10 cellular contexts compared by ENCODE assay signal in the genomic region with DNA sequence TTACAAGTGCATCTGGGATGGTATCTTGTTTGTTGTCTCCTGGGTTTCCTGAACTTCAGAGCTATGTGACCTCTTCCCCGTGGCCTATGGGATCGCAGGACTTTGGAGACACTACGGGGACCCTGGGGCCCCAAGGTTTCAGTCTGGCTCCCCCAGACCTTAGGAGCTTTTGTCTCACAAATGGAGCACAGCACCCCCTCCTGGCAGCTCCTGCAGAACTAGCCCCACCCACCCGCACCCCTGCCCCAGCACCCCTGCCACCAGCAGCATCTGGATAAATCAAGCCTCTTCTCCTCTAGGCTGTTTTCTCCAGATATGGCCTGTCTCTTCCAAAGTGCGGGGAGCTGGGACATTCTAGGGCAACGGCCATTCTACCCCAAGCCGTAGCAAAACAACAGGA. TPM values are rescaled to one million over a fixed set of nuclear protein-coding genes. Genes with fewer than 3 reads are reported as not detected.
DNase-seq lines count a peak whose midpoint lies in the region; ATAC-seq and TF ChIP-seq lines count a peak whose summit lies in the region.
"Had no signal": no experiment of that assay in that cellular context is flagged by ENCODE, and none has a peak within 500 bp of the region (broad histone marks: within the 10 kb centered on the region; RNA-seq: fewer than 3 reads in every experiment).

No MANE protein-coding gene starts in this region.

- no peaks in the 10 kb centered on the region for H3K79me2 ChIP-seq in OCI-LY3 (ENCODE audit: low read length)
- H3K79me2 ChIP-seq: parathyroid adenoma had no signal

- H3K27ac ChIP-seq in CD8-positive, alpha-beta T cell (ENCODE audit: low read depth, low read length) = no peak overlapping the region
- H3K27ac ChIP-seq in OCI-LY3 (ENCODE audit: low read length) = no peak overlapping the region
- H3K27ac ChIP-seq: adrenal gland, parathyroid adenoma had no signal

- H3K4me1 Mint-ChIP-seq in CD8-positive, alpha-beta T cell (ENCODE audit: low read depth) = peaks cover 3% of the 10 kb centered on the region
- peaks cover 6% of the 10 kb centered on the region for H3K4me1 Mint-ChIP-seq in activated naive CD4-positive, alpha-beta T cell treated with anti-CD3 and anti-CD28 coated beads, Interleukin-2, amount 10 ng/mL, durations not matched to agents 7 days and 5 days
- H3K4me1 Mint-ChIP-seq in naive B cell = peaks cover 2 to 10% (median 6%) of the 10 kb centered on the region in 3 donors

- H2AFZ ChIP-seq in OCI-LY3 (ENCODE audit: low read depth, low read length) = no peak overlapping the region
- H2AFZ ChIP-seq: parathyroid adenoma had no signal

- H3K36me3 ChIP-seq in CD8-positive, alpha-beta T cell (ENCODE audit: insufficient read depth, low read length) = peaks cover 57% of the 10 kb centered on the region
- H3K36me3 ChIP-seq in OCI-LY3 (replicated peaks; ENCODE audit: low read depth, low read length) = peaks cover 60% of the 10 kb centered on the region

- H3K4me2 ChIP-seq in OCI-LY3 (ENCODE audit: low read length) = no peak overlapping the region

- H3K27me3 Mint-ChIP-seq in CD8-positive, alpha-beta T cell (ENCODE audit: low read depth) = no peaks in the 10 kb centered on the region
- no peaks in the 10 kb centered on the region for H3K27me3 Mint-ChIP-seq in activated naive CD4-positive, alpha-beta T cell treated with anti-CD3 and anti-CD28 coated beads, Interleukin-2, amount 10 ng/mL, durations not matched to agents 7 days and 5 days
- no peaks in the 10 kb centered on the region for H3K27me3 Mint-ChIP-seq in naive B cell

- CTCF ChIA-PET in CD8-positive, alpha-beta T cell (lab: Charles Lee) = interaction anchor here (0.6 to 2.4 kb wide), 21 partner anchors 9 to 71 kb away, joined by 3 to 80 read pairs (median 4); partner anchors contain the start of gene MARK2
- CTCF ChIA-PET in activated naive CD4-positive, alpha-beta T cell treated with anti-CD3 and anti-CD28 coated beads, Interleukin-2, amount 10 ng/mL, durations not matched to agents 7 days and 5 days (lab: Charles Lee) = interaction anchor here (0.8 to 2.7 kb wide), 17 partner anchors 11 to 139 kb away, joined by 3 to 47 read pairs (median 4); partner anchors contain the start of genes MARK2 and RCOR2

- H3K4me3 Mint-ChIP-seq in CD8-positive, alpha-beta T cell = no peak overlapping the region
- H3K4me3 Mint-ChIP-seq in activated naive CD4-positive, alpha-beta T cell treated with anti-CD3 and anti-CD28 coated beads, Interleukin-2, amount 10 ng/mL, durations not matched to agents 7 days and 5 days = no peak overlapping the region
- H3K4me3 Mint-ChIP-seq in naive B cell = peak overlapping the region in 1 of 8 donors; percentile 75

- H4K20me1 ChIP-seq in OCI-LY3 (ENCODE audit: insufficient read depth, low read length) = no peaks in the 10 kb centered on the region

- H3K27ac Mint-ChIP-seq in CD8-positive, alpha-beta T cell = no peak overlapping the region
- no peak overlapping the region for H3K27ac Mint-ChIP-seq in activated naive CD4-positive, alpha-beta T cell treated with anti-CD3 and anti-CD28 coated beads, Interleukin-2, amount 10 ng/mL, durations not matched to agents 7 days and 5 days
- H3K27ac Mint-ChIP-seq in naive B cell = peak overlapping the region in 2 of 6 donors; percentile 47 to 70

- TF ChIP-seq CTCF in CD8-positive, alpha-beta T cell (IDR thresholded peaks at IDR 0.05) = peak; percentile 38
- peak; percentile 39 for TF ChIP-seq CTCF in OCI-LY3 (IDR thresholded peaks at IDR 0.05; ENCODE audit: low read depth, low read length)

- intact Hi-C loops in CD8-positive, alpha-beta T cell (cut with DNase I, micrococcal nuclease) = loop anchor here (1.0 to 10.0 kb wide), 5 partner anchors 41 to 872 kb away; partner anchors contain the start of gene ZFTA (in 1 of the 2)

- H3K9ac ChIP-seq in OCI-LY3 (ENCODE audit: low read length) = no peak overlapping the region
- H3K9ac ChIP-seq: parathyroid adenoma had no signal

- POLR2A ChIA-PET in CD8-positive, alpha-beta T cell (lab: Charles Lee) = interaction anchor here (1.2 to 1.4 kb wide), 3 partner anchors 13 to 69 kb away, joined by 4 to 13 read pairs (median 5); partner anchors contain the start of gene MARK2

- DNase-seq in CD8-positive, alpha-beta T cell = peak; percentile 28 to 73 (median 67)
- peak; percentile 75 for DNase-seq in activated naive CD4-positive, alpha-beta T cell treated with anti-CD3 and anti-CD28 coated beads, Interleukin-2, amount 10 ng/mL, durations not matched to agents 7 days and 5 days
- peak; percentile 28 for DNase-seq in naive B cell
- no peak for DNase-seq in NCI-H1417 treated with DMSO at 0.1 percent for 48 hours (lab: John Stamatoyannopoulos, UW)
- no peak for DNase-seq in NCI-H2081 treated with DMSO at 0.1 percent for 48 hours (lab: John Stamatoyannopoulos, UW)
- no peak for DNase-seq in NCI-H146 (lab: John Stamatoyannopoulos, UW)

- H3K9me3 ChIP-seq in CD8-positive, alpha-beta T cell (ENCODE audit: low read length) = no peaks in the 10 kb centered on the region
- H3K9me3 ChIP-seq in OCI-LY3 (ENCODE audit: insufficient read depth, low read length) = no peaks in the 10 kb centered on the region
- H3K9me3 ChIP-seq: adrenal gland had no signal

- H3K9me3 Mint-ChIP-seq in CD8-positive, alpha-beta T cell = no peaks in the 10 kb centered on the region
- H3K9me3 Mint-ChIP-seq in activated naive CD4-positive, alpha-beta T cell treated with anti-CD3 and anti-CD28 coated beads, Interleukin-2, amount 10 ng/mL, durations not matched to agents 7 days and 5 days = no peaks in the 10 kb centered on the region
- no peaks in the 10 kb centered on the region for H3K9me3 Mint-ChIP-seq in naive B cell

- H3K27me3 ChIP-seq in CD8-positive, alpha-beta T cell (ENCODE audit: insufficient read depth, low read length) = no peaks in the 10 kb centered on the region
- no peaks in the 10 kb centered on the region for H3K27me3 ChIP-seq in OCI-LY3 (ENCODE audit: low read depth, low read length)
- H3K27me3 ChIP-seq: adrenal gland had no signal

- no peak overlapping the region for H3K4me3 ChIP-seq in CD8-positive, alpha-beta T cell (ENCODE audit: low read depth, low read length)
- H3K4me3 ChIP-seq in OCI-LY3 (ENCODE audit: low read length) = no peak overlapping the region
- H3K4me3 ChIP-seq: adrenal gland had no signal

- no peaks in the 10 kb centered on the region for H3K4me1 ChIP-seq in CD8-positive, alpha-beta T cell (ENCODE audit: insufficient read depth, low read length)
- no peaks in the 10 kb centered on the region for H3K4me1 ChIP-seq in OCI-LY3 (ENCODE audit: low read length)
- H3K4me1 ChIP-seq: parathyroid adenoma had no signal

- ATAC-seq in CD8-positive, alpha-beta T cell = peak; percentile 77
- ATAC-seq in naive B cell (ENCODE audit: low read depth in 2 of 2) = peak; percentile 63 to 65
- no peak for ATAC-seq in HG02610 (IDR thresholded peaks at IDR 0.05; ENCODE audit: unreplicated experiment)

- H3K36me3 Mint-ChIP-seq in CD8-positive, alpha-beta T cell = peaks cover 66% of the 10 kb centered on the region
- peaks cover 40% of the 10 kb centered on the region for H3K36me3 Mint-ChIP-seq in activated naive CD4-positive, alpha-beta T cell treated with anti-CD3 and anti-CD28 coated beads, Interleukin-2, amount 10 ng/mL, durations not matched to agents 7 days and 5 days
- peaks cover 4 to 41% of the 10 kb centered on the region in 2 donors for H3K36me3 Mint-ChIP-seq in naive B cell

RNA-seq across cellular contexts. Expression of gene RCOR2, which starts 10.4 kb away (rescaled TPM):
- not detected for total RNA-seq in CD8-positive, alpha-beta T cell
- polyA plus RNA-seq in naive B cell (ENCODE audit: low read depth in 6 of 6) = not detected

RNA-seq across cellular contexts. Expression of gene NAA40, which starts 32.2 kb away (rescaled TPM):
- 10 to 100 TPM; 12.0 to 14.6 TPM for total RNA-seq in CD8-positive, alpha-beta T cell
- polyA plus RNA-seq in naive B cell (ENCODE audit: low read depth in 6 of 6) = 10 to 100 TPM in 4 of 6 donors, 1 to 10 TPM in 2; 8.2 to 18.4 (median 11.8) TPM

Comparison
In these comparisons a context has a peak if more than half of its experiments do, and no peak if none do; other contexts are left out.
1. DNase-seq: peak in CD8-positive, alpha-beta T cell (7 of 7), activated naive CD4-positive, alpha-beta T cell treated with anti-CD3 and anti-CD28 coated beads, Interleukin-2, amount 10 ng/mL, durations not matched to agents 7 days and 5 days (single experiment) and naive B cell (single experiment); none in NCI-H1417 treated with DMSO at 0.1 percent for 48 hours (single experiment), NCI-H2081 treated with DMSO at 0.1 percent for 48 hours (single experiment) and NCI-H146 (single experiment).